ENCODE assay signal across 22 cellular contexts in genomic region chr6:169079650-169080049, GRCh38.
DNase-seq lines count a peak whose midpoint lies in the region; ATAC-seq, FAIRE-seq and TF ChIP-seq lines count a peak whose summit lies in the region.
"Had no signal": no experiment of that assay in that cellular context is flagged by ENCODE, and none has a peak within 500 bp of the region (broad histone marks: within the 10 kb centered on the region; RNA-seq: fewer than 3 reads in every experiment).

No MANE protein-coding gene starts in this region.

- H3K27me3 ChIP-seq in K562 (ENCODE audit: control insufficient read depth in 2 of 2, insufficient read depth in 2 of 2, low read length in 2 of 2) (peaks cover 23 to 46% of the 10 kb centered on the region in 2 experiments; a peak in 4 of 5 replicates), foreskin keratinocyte (no peaks in the 10 kb centered on the region)
- H3K27me3 ChIP-seq: SJCRH30 had no signal

- TF ChIP-seq RAD21 in K562 (CRISPR knock-in tag; conservative IDR thresholded peaks at IDR 0.05 in 1 of 2, IDR thresholded peaks at IDR 0.05 in 1 of 2) = no peak

- H3K9me1 ChIP-seq in K562 (ENCODE audit: control insufficient read depth, insufficient read depth, low read length) = no peaks in the 10 kb centered on the region

- intact Hi-C loops in K562 (cut with micrococcal nuclease) = no loop called here

- H3K4me2 ChIP-seq in K562 (ENCODE audit: insufficient read depth, low read length) = no peak overlapping the region
- H3K4me2 ChIP-seq: GM23338, PC-9 had no signal

- in situ Hi-C loops in K562 (cut with MboI) = no loop called here

- H3K9ac ChIP-seq in K562 (ENCODE audit: insufficient read depth in 1 of 2, low read depth in 2 of 2, low read length in 2 of 2) = no peak overlapping the region

- no TSS peak for BruUV-seq in K562 (replicated peaks; lab: Mats Ljungman, UMichigan)

- no peaks in the 10 kb centered on the region for H3K4me1 ChIP-seq in K562 (replicated peaks in 1 of 2; ENCODE audit: control insufficient read depth in 2 of 2, insufficient read depth in 2 of 2, low read length in 2 of 2)
- no peaks in the 10 kb centered on the region for H3K4me1 ChIP-seq in foreskin keratinocyte

- no peak overlapping the region for H3K4me3 Mint-ChIP-seq in stimulated activated naive B cell treated with anti-CD40 and anti-IgM and Interleukin-4, amounts not matched to agents 10 μg/mL and 1 μg/mL and 100 μg/mL, for 72 hours
- H3K4me3 Mint-ChIP-seq: GM23338 had no signal

- no peaks in the 10 kb centered on the region for H3K9me3 ChIP-seq in K562 (replicated peaks; ENCODE audit: control insufficient read depth, insufficient read depth, low read depth, low read length)

- TF ChIP-seq POLR2A in K562 (conservative IDR thresholded peaks at IDR 0.05) = no peak

- CTCF ChIA-PET in K562 (lab: Yijun Ruan, JAX; ENCODE audit: low intra/inter-chr PET ratio) = no interaction called here

- 0% methylated on average over 3 of the region's 3 CpGs for WGBS in K562 (ENCODE audit: insufficient coverage, low coverage, missing lambda C conversion rate)

- H3K27ac ChIP-seq in K562 (ENCODE audit: extremely low read depth, low read depth, low read length) (no peak overlapping the region), foreskin keratinocyte (no peak overlapping the region)
- H3K27ac ChIP-seq: C4-2B, PC-9, SJCRH30 had no signal

- ATAC-seq in K562 (no peak), foreskin keratinocyte (peak; percentile 59), esophagus mucosa (no peak), GM21737 (IDR thresholded peaks at IDR 0.05; ENCODE audit: unreplicated experiment) (no peak)
- no peak for ATAC-seq in stimulated activated naive B cell treated with anti-CD40 and anti-IgM and Interleukin-4, amounts not matched to agents 10 μg/mL and 1 μg/mL and 100 μg/mL, for 72 hours (replicated peaks)
- ATAC-seq: GM23338, HCT116 had no signal

- no peaks in the 10 kb centered on the region for H3K36me3 ChIP-seq in K562 (ENCODE audit: control insufficient read depth, insufficient read depth, low read length)
- H3K36me3 ChIP-seq: SJCRH30 had no signal

- DNase-seq in RPMI7951 (ENCODE audit: low read depth) (peak; percentile 33), K562 (ENCODE audit: extremely low read depth in 1 of 4, low spot score in 3 of 4) (no peak), foreskin keratinocyte (peak in 1 of 2 donors; percentile 23), smooth muscle cell of the brain vasculature (ENCODE audit: low read depth, low spot score) (peak; percentile 57)
- no peak for DNase-seq in stimulated activated naive B cell treated with anti-CD40 and anti-IgM and Interleukin-4, amounts not matched to agents 10 μg/mL and 1 μg/mL and 100 μg/mL, for 72 hours
- DNase-seq: ACHN, DND-41, GDM1, KBM-7, MV-4-11, NCI-H1417, NCI-H187, NCI-H345, NCI-H524 treated with DMSO at 0.1 percent for 48 hours, PC-9, SJCRH30 had no signal

- H3K27me3 Mint-ChIP-seq in stimulated activated naive B cell treated with anti-CD40 and anti-IgM and Interleukin-4, amounts not matched to agents 10 μg/mL and 1 μg/mL and 100 μg/mL, for 72 hours = peaks cover 0 to 4% of the 10 kb centered on the region in 2 donors

- H3K4me3 ChIP-seq in K562 = no peak overlapping the region
- H3K4me3 ChIP-seq: GM23338, PC-9, SJCRH30 had no signal

- H2AFZ ChIP-seq in K562 (ENCODE audit: low read depth, low read length) = no peak overlapping the region
- H2AFZ ChIP-seq: GM23338, PC-9 had no signal

- H3K79me2 ChIP-seq in K562 (ENCODE audit: control insufficient read depth, insufficient read depth, low read length) = no peaks in the 10 kb centered on the region

- no peak for TF ChIP-seq EP300 in K562 (IDR thresholded peaks at IDR 0.05; ENCODE audit: low read length)

- no peaks in the 10 kb centered on the region for H3K4me1 Mint-ChIP-seq in stimulated activated naive B cell treated with anti-CD40 and anti-IgM and Interleukin-4, amounts not matched to agents 10 μg/mL and 1 μg/mL and 100 μg/mL, for 72 hours
- H3K4me1 Mint-ChIP-seq: GM23338 had no signal

- H3K9me3 Mint-ChIP-seq in stimulated activated naive B cell treated with anti-CD40 and anti-IgM and Interleukin-4, amounts not matched to agents 10 μg/mL and 1 μg/mL and 100 μg/mL, for 72 hours = peaks cover 0 to 4% of the 10 kb centered on the region in 2 donors
- H3K9me3 Mint-ChIP-seq: GM23338 had no signal

- peak; percentile 35 for FAIRE-seq in K562 (lab: Jason Lieb, UNC)
- FAIRE-seq: GM19239 had no signal

- TF ChIP-seq CTCF in K562 (IDR thresholded peaks at IDR 0.05 in 2 of 3, conservative IDR thresholded peaks at IDR 0.05 in 1 of 3; ENCODE audit: insufficient read depth in 2 of 3, low read depth in 1 of 3, low read length in 3 of 3) = no peak
- no peak for TF ChIP-seq CTCF in foreskin keratinocyte (conservative IDR thresholded peaks at IDR 0.05)

- POLR2A ChIA-PET in K562 (lab: Yijun Ruan, JAX) = no interaction called here

- no peaks in the 10 kb centered on the region for H4K20me1 ChIP-seq in K562 (replicated peaks; ENCODE audit: control insufficient read depth, insufficient read depth, low read length)

- H3K36me3 Mint-ChIP-seq in stimulated activated naive B cell treated with anti-CD40 and anti-IgM and Interleukin-4, amounts not matched to agents 10 μg/mL and 1 μg/mL and 100 μg/mL, for 72 hours = no peaks in the 10 kb centered on the region

- no peak overlapping the region for H3K27ac Mint-ChIP-seq in stimulated activated naive B cell treated with anti-CD40 and anti-IgM and Interleukin-4, amounts not matched to agents 10 μg/mL and 1 μg/mL and 100 μg/mL, for 72 hours
- H3K27ac Mint-ChIP-seq: GM23338 had no signal

TF ChIP-seq in K562, 482 proteins besides CTCF, POLR2A, EP300 and RAD21:
- TF ChIP-seq ATF3 (IDR thresholded peaks at IDR 0.05) (0 out of 2 replicates have a peak, but pooled peaks have one; percentile 8), ATF3 (CRISPR knock-in tag; conservative IDR thresholded peaks at IDR 0.05) (no peak), ATF4 (CRISPR knock-in tag; IDR thresholded peaks at IDR 0.05) (no peak), HMGXB4 (CRISPR knock-in tag; IDR thresholded peaks at IDR 0.05) (no peak)

Comparison
In these comparisons a context has a peak if more than half of its experiments do, and no peak if none do; other contexts are left out.
1. DNase-seq: peak in RPMI7951 (single experiment) and smooth muscle cell of the brain vasculature (single experiment); none in K562 (0 of 4) and stimulated activated naive B cell treated with anti-CD40 and anti-IgM and Interleukin-4, amounts not matched to agents 10 μg/mL and 1 μg/mL and 100 μg/mL, for 72 hours (single experiment).